In genomic region chr3:194278186-194278845, GRCh38 we compare ENCODE assay signal across 14 cellular contexts.
DNase-seq lines count a peak whose midpoint lies in the region; ATAC-seq and TF ChIP-seq lines count a peak whose summit lies in the region.
"Had no signal": no experiment of that assay in that cellular context is flagged by ENCODE, and none has a peak within 500 bp of the region (broad histone marks: within the 10 kb centered on the region; RNA-seq: fewer than 3 reads in every experiment).

No MANE protein-coding gene starts in this region.

- no peaks in the 10 kb centered on the region for H3K9me3 ChIP-seq in right cardiac atrium (ENCODE audit: control insufficient read depth, low read length)
- H3K9me3 ChIP-seq in hepatocyte (ENCODE audit: low read depth) = no peaks in the 10 kb centered on the region
- no peaks in the 10 kb centered on the region for H3K9me3 ChIP-seq in uterus
- H3K9me3 ChIP-seq in SJCRH30 (replicated peaks) = no peaks in the 10 kb centered on the region
- H3K9me3 ChIP-seq in lower lobe of right lung = no peaks in the 10 kb centered on the region

- H2AFZ ChIP-seq in hepatocyte = peak overlapping the region; percentile 52

- peaks cover 23% of the 10 kb centered on the region for H3K4me1 Mint-ChIP-seq in progenitor cell of endocrine pancreas (ENCODE audit: low read depth)
- peaks cover 2% of the 10 kb centered on the region for H3K4me1 Mint-ChIP-seq in activated CD8-positive, alpha-beta T cell treated with anti-CD3 and anti-CD28 coated beads for 36 hours (ENCODE audit: low read depth)

- WGBS in right cardiac atrium = 72% methylated on average over 9 of the region's 9 CpGs
- WGBS in hepatocyte (ENCODE audit: low lambda C conversion rate, missing lambda C conversion rate) = 64% methylated on average over 9 of the region's 9 CpGs

- H3K79me2 ChIP-seq in hepatocyte = no peaks in the 10 kb centered on the region

- H3K4me3 ChIP-seq in right cardiac atrium (ENCODE audit: low read length) (no peak overlapping the region), hepatocyte (no peak overlapping the region), uterus (no peak overlapping the region), SJCRH30 (no peak overlapping the region), lower lobe of right lung (no peak overlapping the region)
- H3K4me3 ChIP-seq: cardiac muscle cell had no signal

- DNase-seq in right cardiac atrium = no peak
- DNase-seq in left cardiac atrium = no peak
- DNase-seq in hepatocyte (ENCODE audit: low spot score) = no peak
- no peak for DNase-seq in progenitor cell of endocrine pancreas (ENCODE audit: low spot score, unreplicated experiment)
- DNase-seq in uterus = peak in 1 of 2 donors; percentile 15
- no peak for DNase-seq in SJCRH30
- no peak for DNase-seq in lower lobe of right lung
- no peak for DNase-seq in activated CD8-positive, alpha-beta T cell treated with anti-CD3 and anti-CD28 coated beads for 36 hours
- DNase-seq: activated CD4-positive, alpha-beta T cell treated with anti-CD3 and anti-CD28 coated beads, Interleukin-2, amount 10 ng/mL, durations not matched to agents 7 days and 5 days; activated gamma-delta T cell treated with Interleukin-2 at 50 U/mL for 16 hours; NCI-H1417 treated with DMSO at 0.1 percent for 48 hours; NCI-H510A treated with DMSO at 0.1 percent for 48 hours had no signal

- no peak overlapping the region for H3K4me3 Mint-ChIP-seq in progenitor cell of endocrine pancreas (ENCODE audit: low read depth)
- no peak overlapping the region for H3K4me3 Mint-ChIP-seq in activated CD8-positive, alpha-beta T cell treated with anti-CD3 and anti-CD28 coated beads for 36 hours
- H3K4me3 Mint-ChIP-seq: activated CD4-positive, alpha-beta T cell treated with anti-CD3 and anti-CD28 coated beads, Interleukin-2, amount 10 ng/mL, durations not matched to agents 7 days and 5 days; T-helper 2 cell treated with Interferon-gamma antibody and Interleukin-4, amounts not matched to agents 5 μg/mL and 100 μg/mL, for 36 hours had no signal

- no peaks in the 10 kb centered on the region for H4K20me1 ChIP-seq in hepatocyte (ENCODE audit: insufficient read depth, poor library complexity, severe bottlenecking)

- peak overlapping the region; percentile 47 for H3K27ac Mint-ChIP-seq in progenitor cell of endocrine pancreas
- no peak overlapping the region for H3K27ac Mint-ChIP-seq in activated CD8-positive, alpha-beta T cell treated with anti-CD3 and anti-CD28 coated beads for 36 hours
- H3K27ac Mint-ChIP-seq: activated CD4-positive, alpha-beta T cell treated with anti-CD3 and anti-CD28 coated beads, Interleukin-2, amount 10 ng/mL, durations not matched to agents 7 days and 5 days; T-helper 2 cell treated with Interferon-gamma antibody and Interleukin-4, amounts not matched to agents 5 μg/mL and 100 μg/mL, for 36 hours had no signal

- H3K27ac ChIP-seq in right cardiac atrium (ENCODE audit: low read length) (peak overlapping the region; percentile 26), hepatocyte (peak overlapping the region; percentile 94), uterus (peak overlapping the region; percentile 81 to 90), SJCRH30 (no peak overlapping the region; the same call in 1 of the 2 replicates), lower lobe of right lung (no peak overlapping the region)
- H3K27ac ChIP-seq: cardiac muscle cell had no signal

- no peaks in the 10 kb centered on the region for H3K36me3 Mint-ChIP-seq in progenitor cell of endocrine pancreas (ENCODE audit: insufficient read depth)
- no peaks in the 10 kb centered on the region for H3K36me3 Mint-ChIP-seq in activated CD8-positive, alpha-beta T cell treated with anti-CD3 and anti-CD28 coated beads for 36 hours (ENCODE audit: low read depth)

- TF ChIP-seq CTCF in hepatocyte (IDR thresholded peaks at IDR 0.05; ENCODE audit: poor library complexity) (no peak), progenitor cell of endocrine pancreas (IDR thresholded peaks at IDR 0.05; ENCODE audit: unreplicated experiment) (no peak), uterus (IDR thresholded peaks at IDR 0.05) (no peak), lower lobe of right lung (IDR thresholded peaks at IDR 0.05) (no peak)
- TF ChIP-seq CTCF in activated CD8-positive, alpha-beta T cell treated with anti-CD3 and anti-CD28 coated beads for 36 hours (IDR thresholded peaks at IDR 0.05) = no peak

- no peak for TF ChIP-seq POLR2A in uterus (IDR thresholded peaks at IDR 0.05)

- H3K9me2 ChIP-seq in hepatocyte (replicated peaks; ENCODE audit: insufficient read depth) = no peaks in the 10 kb centered on the region

- CTCF ChIA-PET in activated CD8-positive, alpha-beta T cell treated with anti-CD3 and anti-CD28 coated beads for 36 hours (lab: Charles Lee) = no interaction called here

- H3K27me3 ChIP-seq in right cardiac atrium (ENCODE audit: control insufficient read depth, insufficient read depth) (no peaks in the 10 kb centered on the region), hepatocyte (no peaks in the 10 kb centered on the region), uterus (no peaks in the 10 kb centered on the region), SJCRH30 (no peaks in the 10 kb centered on the region), lower lobe of right lung (ENCODE audit: low read depth) (no peaks in the 10 kb centered on the region)
- H3K27me3 ChIP-seq: cardiac muscle cell had no signal

- H3K4me2 ChIP-seq in hepatocyte = peak overlapping the region; percentile 62

- H3K4me1 ChIP-seq in right cardiac atrium (ENCODE audit: control insufficient read depth, insufficient read depth, low read length) = peaks cover 18% of the 10 kb centered on the region
- peaks cover 38% of the 10 kb centered on the region for H3K4me1 ChIP-seq in hepatocyte (ENCODE audit: insufficient read depth)
- H3K4me1 ChIP-seq in uterus = peaks cover 13 to 21% of the 10 kb centered on the region in 2 donors
- H3K4me1 ChIP-seq in SJCRH30 = peaks cover 11% of the 10 kb centered on the region
- H3K4me1 ChIP-seq in lower lobe of right lung = peaks cover 33% of the 10 kb centered on the region

- peaks cover 6% of the 10 kb centered on the region for H3K27me3 Mint-ChIP-seq in progenitor cell of endocrine pancreas
- no peaks in the 10 kb centered on the region for H3K27me3 Mint-ChIP-seq in activated CD8-positive, alpha-beta T cell treated with anti-CD3 and anti-CD28 coated beads for 36 hours

- H3K36me3 ChIP-seq in hepatocyte (replicated peaks; ENCODE audit: insufficient read depth, low read depth) (no peaks in the 10 kb centered on the region), uterus (no peaks in the 10 kb centered on the region), SJCRH30 (no peaks in the 10 kb centered on the region), lower lobe of right lung (no peaks in the 10 kb centered on the region)
- H3K36me3 ChIP-seq: cardiac muscle cell had no signal

- intact Hi-C loops in right cardiac atrium (cut with DNase I) = loop anchor here in 1 of 4 donors (5.0 kb wide), 1 partner anchor 34 kb away; no protein-coding TSS in a partner anchor
- intact Hi-C loops in left cardiac atrium (cut with DNase I) = no loop called here
- intact Hi-C loops in uterus (cut with DNase I; ENCODE audit: low total_unique reads) = loop anchor here (5.0 kb wide), 1 partner anchor 34 kb away; no protein-coding TSS in a partner anchor
- intact Hi-C loops in lower lobe of right lung (cut with DNase I) = no loop called here
- intact Hi-C loops in activated CD8-positive, alpha-beta T cell treated with anti-CD3 and anti-CD28 coated beads for 36 hours (cut with micrococcal nuclease) = no loop called here

- H3K9me3 Mint-ChIP-seq in progenitor cell of endocrine pancreas (ENCODE audit: low read depth) = no peaks in the 10 kb centered on the region
- no peaks in the 10 kb centered on the region for H3K9me3 Mint-ChIP-seq in activated CD8-positive, alpha-beta T cell treated with anti-CD3 and anti-CD28 coated beads for 36 hours
- H3K9me3 Mint-ChIP-seq: activated CD4-positive, alpha-beta T cell treated with anti-CD3 and anti-CD28 coated beads, Interleukin-2, amount 10 ng/mL, durations not matched to agents 7 days and 5 days; T-helper 2 cell treated with Interferon-gamma antibody and Interleukin-4, amounts not matched to agents 5 μg/mL and 100 μg/mL, for 36 hours had no signal

- ATAC-seq in right cardiac atrium (no peak), left cardiac atrium (no peak), lower lobe of right lung (no peak)
- no peak for ATAC-seq in activated CD8-positive, alpha-beta T cell treated with anti-CD3 and anti-CD28 coated beads for 36 hours

- POLR2A ChIA-PET in activated CD8-positive, alpha-beta T cell treated with anti-CD3 and anti-CD28 coated beads for 36 hours (lab: Charles Lee) = no interaction called here

Comparison
In these comparisons a context has a peak if more than half of its experiments do, and no peak if none do; other contexts are left out.
1. H3K27ac ChIP-seq: peak in right cardiac atrium (single experiment), hepatocyte (single experiment) and uterus (2 of 2); none in SJCRH30 (single experiment) and lower lobe of right lung (single experiment).